31 cellular contexts compared by ENCODE assay signal in the genomic region with DNA sequence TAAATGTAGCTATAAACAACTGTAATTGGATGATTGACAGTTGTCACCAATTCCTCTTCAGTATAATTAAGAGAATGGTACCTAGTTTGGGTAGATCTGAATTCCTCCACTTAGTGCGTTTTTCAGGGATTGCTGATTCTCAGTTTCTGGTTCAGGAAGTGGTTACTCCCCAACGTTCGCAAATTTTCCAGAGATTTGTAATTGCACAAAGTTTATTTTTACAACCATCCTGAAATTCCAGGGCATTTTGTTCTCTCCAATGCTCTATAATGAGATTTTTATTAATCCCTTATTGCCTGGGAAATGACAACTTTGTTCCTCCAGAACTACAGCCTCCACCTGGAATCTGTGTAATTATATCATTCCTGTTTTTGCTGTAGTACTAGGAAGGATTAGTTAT.
DNase-seq lines count a peak whose midpoint lies in the region; ATAC-seq and TF ChIP-seq lines count a peak whose summit lies in the region.
"Had no signal": no experiment of that assay in that cellular context is flagged by ENCODE, and none has a peak within 500 bp of the region (broad histone marks: within the 10 kb centered on the region; RNA-seq: fewer than 3 reads in every experiment).

No MANE protein-coding gene starts in this region.

- no peaks in the 10 kb centered on the region for H3K4me1 Mint-ChIP-seq in Caco-2 (ENCODE audit: low read depth, unreplicated experiment)
- H3K4me1 Mint-ChIP-seq: activated T-helper 17 cell treated with anti-CD3 and anti-CD28 coated beads, Interleukin-2, amount 50 U/mL, for 72 hours; B cell had no signal

- H3K9me3 ChIP-seq in left ventricle myocardium inferior (replicated peaks) (no peaks in the 10 kb centered on the region), Caco-2 (no peaks in the 10 kb centered on the region)
- H3K9me3 ChIP-seq: ascending aorta, left lung, pancreas, right atrium auricular region, spleen, testis had no signal

- H3K36me3 Mint-ChIP-seq in Caco-2 (ENCODE audit: insufficient read depth, unreplicated experiment): no peaks in the 10 kb centered on the region
- H3K36me3 Mint-ChIP-seq: activated naive CD8-positive, alpha-beta T cell had no signal

- H3K27ac ChIP-seq in left ventricle myocardium inferior (replicated peaks): no peak overlapping the region
- H3K27ac ChIP-seq: ascending aorta, left lung, pancreas, right atrium auricular region, spleen, testis had no signal

- CTCF ChIA-PET in Caco-2 (lab: Charles Lee): no interaction called here

- intact Hi-C loops in left ventricle myocardium inferior (cut with micrococcal nuclease) (no loop called here), Caco-2 (cut with micrococcal nuclease; ENCODE audit: unreplicated experiment) (no loop called here)

- H3K36me3 ChIP-seq in left ventricle myocardium inferior: no peaks in the 10 kb centered on the region
- no peaks in the 10 kb centered on the region for H3K36me3 ChIP-seq in Caco-2 (ENCODE audit: control insufficient read depth, insufficient read depth, low read length)
- H3K36me3 ChIP-seq: ascending aorta, left lung, pancreas, right atrium auricular region, spleen had no signal

- no peaks in the 10 kb centered on the region for H3K9me3 Mint-ChIP-seq in Caco-2 (ENCODE audit: unreplicated experiment)
- H3K9me3 Mint-ChIP-seq: nephron had no signal

- no peak overlapping the region for H3K27ac Mint-ChIP-seq in Caco-2 (ENCODE audit: unreplicated experiment)
- H3K27ac Mint-ChIP-seq: activated naive CD8-positive, alpha-beta T cell; activated T-helper 17 cell treated with anti-CD3 and anti-CD28 coated beads, Interleukin-2, amount 50 U/mL, for 72 hours; B cell; nephron had no signal

- POLR2A ChIA-PET in Caco-2 (lab: Charles Lee): no interaction called here

- H3K4me1 ChIP-seq in left ventricle myocardium inferior: no peaks in the 10 kb centered on the region
- H3K4me1 ChIP-seq in Caco-2: no peaks in the 10 kb centered on the region
- H3K4me1 ChIP-seq: ascending aorta, left lung, pancreas, right atrium auricular region, spleen, testis had no signal

- H3K27me3 Mint-ChIP-seq in Caco-2 (ENCODE audit: insufficient read depth, unreplicated experiment): peaks cover 14% of the 10 kb centered on the region
- H3K27me3 Mint-ChIP-seq: activated T-helper 17 cell treated with anti-CD3 and anti-CD28 coated beads, Interleukin-2, amount 50 U/mL, for 72 hours; B cell had no signal

- DNase-seq in GM03348 (ENCODE audit: low spot score): peak; percentile 12
- peak; percentile 31 for DNase-seq in RPMI7951 (ENCODE audit: low read depth)
- peak; percentile 71 for DNase-seq in fibroblast of peridontal ligament (ENCODE audit: extremely low read depth)
- DNase-seq in left ventricle myocardium inferior: no peak
- no peak for DNase-seq in Caco-2
- DNase-seq: activated CD4-positive, alpha-beta T cell treated with anti-CD3 and anti-CD28 coated beads, Interleukin-2, amount 50 U/mL, for 4 hours; activated CD4-positive, CD25-positive, alpha-beta regulatory T cell; activated CD8-positive, alpha-beta memory T cell treated with anti-CD3 and anti-CD28 coated beads, Interleukin-2, amount 50 U/mL, for 4 hours; cerebellar nuclear complex; DND-41; hippocampal formation; Kasumi-1; left lung; NCI-H1048; NCI-H187; NCI-H526; pancreas; SIG-M5; spleen; stimulated activated CD4-positive, alpha-beta T cell treated with anti-CD3 and anti-CD28 coated beads, Interleukin-4, amount 100 ng/mL, for 1 hour; stimulated activated naive CD4-positive, alpha-beta T cell; testis had no signal

- no peak overlapping the region for H3K4me3 ChIP-seq in left ventricle myocardium inferior
- no peak overlapping the region for H3K4me3 ChIP-seq in Caco-2 (ENCODE audit: low read depth, low read length)
- H3K4me3 ChIP-seq: ascending aorta, left lung, pancreas, right atrium auricular region, spleen, testis had no signal

- no peak for TF ChIP-seq CTCF in left ventricle myocardium inferior (IDR thresholded peaks at IDR 0.05; ENCODE audit: borderline replicate concordance)
- TF ChIP-seq CTCF in Caco-2 (IDR thresholded peaks at IDR 0.05; ENCODE audit: insufficient read depth in 1 of 2, low read depth in 1 of 2, low read length in 1 of 2, severe bottlenecking in 1 of 2, unreplicated experiment in 1 of 2): no peak

- H3K27me3 ChIP-seq in left ventricle myocardium inferior (ENCODE audit: low read depth) (no peaks in the 10 kb centered on the region), Caco-2 (replicated peaks; ENCODE audit: control insufficient read depth, insufficient read depth, low read length) (no peaks in the 10 kb centered on the region)
- H3K27me3 ChIP-seq: ascending aorta, left lung, pancreas, right atrium auricular region, spleen, testis had no signal

- H3K4me3 Mint-ChIP-seq in Caco-2 (ENCODE audit: unreplicated experiment): no peak overlapping the region
- H3K4me3 Mint-ChIP-seq: activated naive CD8-positive, alpha-beta T cell; activated T-helper 17 cell treated with anti-CD3 and anti-CD28 coated beads, Interleukin-2, amount 50 U/mL, for 72 hours; B cell; nephron had no signal

- no TSS peak for BruUV-seq in Caco-2 (replicated peaks; lab: Mats Ljungman, UMichigan)

- ATAC-seq in GM21723 (IDR thresholded peaks at IDR 0.05; ENCODE audit: unreplicated experiment) (no peak), GM19395 (IDR thresholded peaks at IDR 0.05; ENCODE audit: unreplicated experiment) (no peak)
- ATAC-seq: activated T-helper 17 cell treated with anti-CD3 and anti-CD28 coated beads, Interleukin-2, amount 50 U/mL, for 72 hours; left lung; Panc1; pancreas had no signal

Comparison
In these comparisons a context has a peak if more than half of its experiments do, and no peak if none do; other contexts are left out.
1. DNase-seq: peak in GM03348 (single experiment), RPMI7951 (single experiment) and fibroblast of peridontal ligament (single experiment); none in left ventricle myocardium inferior (single experiment) and Caco-2 (0 of 2).